ENCODE assay signal across 33 cellular contexts in genomic region chr11:59069082-59069481, GRCh38. TPM values are rescaled to one million over a fixed set of nuclear protein-coding genes. Genes with fewer than 3 reads are reported as not detected.
"Had no signal": no experiment of that assay in that cellular context is flagged by ENCODE, and none has a peak within 500 bp of the region (broad histone marks: within the 10 kb centered on the region; RNA-seq: fewer than 3 reads in every experiment).

No MANE protein-coding gene starts in this region.

- H3K27ac ChIP-seq: ascending aorta, heart left ventricle, neutrophil, ovary, right lobe of liver, testis, transverse colon had no signal

- H3K4me3 ChIP-seq: ascending aorta, heart left ventricle, ovary, right lobe of liver, testis, transverse colon had no signal

- H3K27me3 ChIP-seq: ascending aorta, ovary, testis had no signal

- ATAC-seq: effector memory CD8-positive, alpha-beta T cell; esophagus mucosa; heart left ventricle; left ventricle myocardium superior; right lobe of liver; stimulated activated naive CD8-positive, alpha-beta T cell treated with anti-CD3 and anti-CD28 coated beads, Interleukin-15, Interleukin-2, amounts not matched to agents 100 U/mL and 50 U/mL, for 24 hours had no signal

- H3K9me3 ChIP-seq: ascending aorta, neutrophil, ovary, right lobe of liver, testis, transverse colon had no signal

- DNase-seq: activated CD4-positive, alpha-beta T cell treated with anti-CD3 and anti-CD28 coated beads for 4 hours; activated CD4-positive, alpha-beta T cell treated with anti-CD3 and anti-CD28 coated beads, Interleukin-2, amount 50 U/mL, for 4 hours; activated CD4-positive, CD25-positive, alpha-beta regulatory T cell; activated CD8-positive, alpha-beta memory T cell treated with anti-CD3 and anti-CD28 coated beads for 24 hours; activated gamma-delta T cell; activated naive CD4-positive, alpha-beta T cell treated with anti-CD3 and anti-CD28 coated beads, Interleukin-2, amount 10 ng/mL, durations not matched to agents 7 days and 5 days; activated naive CD8-positive, alpha-beta T cell treated with anti-CD3 and anti-CD28 coated beads, Interleukin-2, amount 10 ng/mL, durations not matched to agents 7 days and 5 days; caudate nucleus; cortex of kidney; effector memory CD8-positive, alpha-beta T cell; foreskin fibroblast; heart left ventricle; left ventricle myocardium superior; naive B cell; nephron progenitor cell; ovary; right lobe of liver; stimulated activated CD4-positive, alpha-beta T cell treated with anti-CD3 and anti-CD28 coated beads, Interleukin-2, amount 100 ng/mL, for 48 hours; stimulated activated naive CD8-positive, alpha-beta T cell treated with anti-CD3 and anti-CD28 coated beads, Interleukin-15, Interleukin-2, amounts not matched to agents 100 U/mL and 50 U/mL, for 24 hours; T-helper 1 cell; testis; transverse colon had no signal

- H3K4me1 ChIP-seq: ascending aorta, heart left ventricle, right lobe of liver, testis, transverse colon had no signal

- H3K36me3 ChIP-seq: ascending aorta, heart left ventricle, neutrophil, ovary, right lobe of liver, transverse colon had no signal

RNA-seq across cellular contexts. Expression of gene GLYATL1B, which starts 17.0 kb away (rescaled TPM):
- total RNA-seq: activated naive CD8-positive, alpha-beta T cell treated with anti-CD3 and anti-CD28 coated beads, Interleukin-2, amount 10 ng/mL, durations not matched to agents 7 days and 5 days; activated T-helper 1 cell treated with anti-CD3 and anti-CD28 coated beads, Interleukin-12 subunit alpha, Interleukin-12 subunit beta, Interleukin-2, Interleukin-4 antibody, amounts not matched to agents 30 ng/mL and 10 ng/mL and 1 ng/mL, durations not matched to agents 14 hours and 24 hours and 36 hours; ascending aorta; chondrocyte; esophagus mucosa; heart left ventricle; left ventricle myocardium superior; lung microvascular endothelial cell; mesothelial cell of epicardium; ovary; progenitor cell of endocrine pancreas; renal cortical epithelial cell; skeletal muscle tissue; testis; transverse colon; urinary bladder had no signal
- polyA plus RNA-seq: heart left ventricle, ovary, urinary bladder had no signal

RNA-seq across cellular contexts. Expression of gene FAM111B, which starts 38.0 kb away (rescaled TPM):
- total RNA-seq: ascending aorta had no signal
